ENCODE assay signal across 8 cellular contexts in the genomic region with DNA sequence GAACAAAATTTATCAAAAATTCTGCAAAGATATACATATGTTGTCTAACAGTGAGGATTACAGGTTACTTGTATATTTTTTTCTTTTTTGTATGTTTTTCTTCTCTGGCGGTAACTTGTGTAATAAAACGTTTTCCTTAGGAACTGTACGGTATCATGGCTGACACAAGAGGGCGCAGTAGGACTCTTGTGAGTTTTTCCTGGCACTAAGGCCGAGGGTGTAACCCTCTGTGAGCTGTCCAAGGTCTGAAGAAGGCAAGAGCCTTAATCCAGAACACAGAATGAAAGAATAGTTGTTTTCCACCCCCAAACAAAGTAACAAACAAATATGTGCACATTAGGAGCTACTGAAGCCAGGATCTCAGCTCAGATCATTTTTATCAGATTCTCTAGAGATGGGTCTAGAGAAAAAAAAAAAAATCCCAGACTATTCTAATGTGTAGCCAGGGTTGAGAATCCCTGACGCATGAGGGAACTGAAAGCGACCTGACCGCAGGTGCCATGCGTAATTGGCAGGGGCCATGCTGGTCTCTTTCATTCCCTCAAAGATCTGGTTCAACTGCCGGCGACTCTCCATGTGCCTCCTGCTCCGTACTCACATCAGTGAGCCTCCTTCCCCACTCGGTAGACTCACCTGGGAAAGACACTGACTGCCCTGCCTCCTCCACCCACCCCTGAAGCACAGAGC. TPM values are rescaled to one million over a fixed set of nuclear protein-coding genes. Genes with fewer than 3 reads are reported as not detected.
DNase-seq lines count a peak whose midpoint lies in the region; ATAC-seq and TF ChIP-seq lines count a peak whose summit lies in the region.

No MANE protein-coding gene starts in this region.

- H3K9me3 ChIP-seq in GM23248 (ENCODE audit: low read depth) (no peaks in the 10 kb centered on the region), Karpas-422 (ENCODE audit: low read length) (no peaks in the 10 kb centered on the region), colonic mucosa (no peaks in the 10 kb centered on the region), left lung (no peaks in the 10 kb centered on the region), transverse colon (no peaks in the 10 kb centered on the region)

- H2AFZ ChIP-seq in GM23248 = no peak overlapping the region
- no peak overlapping the region for H2AFZ ChIP-seq in Karpas-422 (ENCODE audit: low read length)

- H3K9ac ChIP-seq in GM23248 (no peak overlapping the region), Karpas-422 (ENCODE audit: low read length) (no peak overlapping the region), colonic mucosa (ENCODE audit: low read depth in 2 of 2, low read length in 2 of 2) (no peak overlapping the region)

- TF ChIP-seq CTCF in colonic mucosa (IDR thresholded peaks at IDR 0.05) = peak; percentile 73
- TF ChIP-seq CTCF in left lung (IDR thresholded peaks at IDR 0.05) = peak; percentile 56 to 69
- TF ChIP-seq CTCF in transverse colon (IDR thresholded peaks at IDR 0.05) = peak; percentile 65 to 69 (median 66)

- intact Hi-C loops in colonic mucosa (cut with DNase I) (no loop called here), left lung (cut with DNase I) (no loop called here), transverse colon (cut with DNase I; ENCODE audit: low total_unique reads) (no loop called here)

- H3K79me2 ChIP-seq in GM23248 (ENCODE audit: insufficient read depth) (no peaks in the 10 kb centered on the region), Karpas-422 (ENCODE audit: low read length) (no peaks in the 10 kb centered on the region)

- DNase-seq in activated CD8-positive, alpha-beta memory T cell treated with anti-CD3 and anti-CD28 coated beads, Interleukin-2, amount 50 U/mL, for 48 hours = peak; percentile 53
- no peak for DNase-seq in activated CD8-positive, alpha-beta memory T cell treated with anti-CD3 and anti-CD28 coated beads for 24 hours
- peak; percentile 94 for DNase-seq in GM23248
- peak; percentile 94 for DNase-seq in Karpas-422
- DNase-seq in RPMI8226 = peak; percentile 88
- peak; percentile 66 for DNase-seq in colonic mucosa
- DNase-seq in left lung = peak; percentile 18 to 62
- peak; percentile 63 for DNase-seq in transverse colon

- peak; percentile 100 for ATAC-seq in left lung

- no peaks in the 10 kb centered on the region for H3F3A ChIP-seq in GM23248 (ENCODE audit: insufficient read depth)

- H3K4me3 ChIP-seq in GM23248 (no peak overlapping the region), Karpas-422 (ENCODE audit: low read length) (no peak overlapping the region), colonic mucosa (no peak overlapping the region), left lung (no peak overlapping the region), transverse colon (no peak overlapping the region)

- WGBS in GM23248 (ENCODE audit: low coverage in 1 of 2, low lambda C conversion rate in 2 of 2, missing lambda C conversion rate in 2 of 2), 2 experiments = 45 to 48% methylated on average over 13 of the region's 13 CpGs
- 17 to 42% methylated on average over 8 to 13 of the region's 13 CpGs for WGBS in transverse colon (ENCODE audit: low coverage in 1 of 2), 2 donors

- in situ Hi-C loops in GM23248 (cut with MboI) (no loop called here), transverse colon (cut with MboI; ENCODE audit: low pct_ligation_motif_present in 1 of 4, low pct_unique_long_range_greater_than_20kb in 1 of 4, low sequenced_read_pairs in 3 of 4) (loop anchor here in 2 of 4 donors (25.0 kb wide), 3 partner anchors 106 to 1019 kb away; no protein-coding TSS in a partner anchor)

- H3K9me2 ChIP-seq in GM23248 (ENCODE audit: insufficient read depth) = no peaks in the 10 kb centered on the region
- no peaks in the 10 kb centered on the region for H3K9me2 ChIP-seq in Karpas-422 (replicated peaks; ENCODE audit: insufficient read depth, low read length)

- no peaks in the 10 kb centered on the region for H3K36me3 ChIP-seq in GM23248 (ENCODE audit: low read depth)
- H3K36me3 ChIP-seq in Karpas-422 (ENCODE audit: insufficient read depth, low read length) = no peaks in the 10 kb centered on the region
- no peaks in the 10 kb centered on the region for H3K36me3 ChIP-seq in colonic mucosa
- H3K36me3 ChIP-seq in left lung = no peaks in the 10 kb centered on the region
- no peaks in the 10 kb centered on the region for H3K36me3 ChIP-seq in transverse colon

- H3K27ac ChIP-seq in GM23248 = no peak overlapping the region
- H3K27ac ChIP-seq in Karpas-422 (ENCODE audit: low read length) = no peak overlapping the region
- no peak overlapping the region for H3K27ac ChIP-seq in colonic mucosa
- H3K27ac ChIP-seq in left lung = no peak overlapping the region
- no peak overlapping the region for H3K27ac ChIP-seq in transverse colon

- H3K27me3 ChIP-seq in GM23248 (replicated peaks; ENCODE audit: insufficient read depth) (no peaks in the 10 kb centered on the region; the same call in 1 of the 2 replicates), Karpas-422 (ENCODE audit: low read length) (no peaks in the 10 kb centered on the region), colonic mucosa (no peaks in the 10 kb centered on the region), left lung (no peaks in the 10 kb centered on the region), transverse colon (no peaks in the 10 kb centered on the region)

- H3K4me1 ChIP-seq in GM23248 (ENCODE audit: insufficient read depth) = no peaks in the 10 kb centered on the region
- peaks cover 45% of the 10 kb centered on the region for H3K4me1 ChIP-seq in Karpas-422 (ENCODE audit: low read length)
- H3K4me1 ChIP-seq in colonic mucosa = no peaks in the 10 kb centered on the region
- H3K4me1 ChIP-seq in left lung = no peaks in the 10 kb centered on the region
- H3K4me1 ChIP-seq in transverse colon = no peaks in the 10 kb centered on the region

- no peaks in the 10 kb centered on the region for H4K20me1 ChIP-seq in GM23248 (ENCODE audit: insufficient read depth)
- no peaks in the 10 kb centered on the region for H4K20me1 ChIP-seq in Karpas-422 (ENCODE audit: insufficient read depth, low read depth, low read length)

- TF ChIP-seq EP300 in transverse colon (IDR thresholded peaks at IDR 0.05; ENCODE audit: low read depth) = no peak

- no peak for TF ChIP-seq POLR2A in transverse colon (IDR thresholded peaks at IDR 0.05)

- H3K4me2 ChIP-seq in GM23248 (ENCODE audit: unreplicated experiment) = no peak overlapping the region
- H3K4me2 ChIP-seq in Karpas-422 (ENCODE audit: low read depth, low read length, poor library complexity, severe bottlenecking) = no peak overlapping the region

RNA-seq across cellular contexts. Expression of a gene that starts 27.0 kb away (rescaled TPM):
- total RNA-seq in GM23248 (2014; rRNA removed; shearing (Covaris generic)) = not detected in 2 replicates
- polyA plus RNA-seq in GM23248 (2016; fragmentation: Nextera tagmentation; extraction: Ambion mirVana) = not detected in 2 replicates
- not detected in 2 replicates for total RNA-seq in Karpas-422 (2014; rRNA removed; shearing (Covaris generic); ENCODE audit: low replicate concordance)
- total RNA-seq in colonic mucosa = under 1 TPM; 0.12 to 0.53 TPM
- 1 to 10 TPM in 1 of 2 donors, under 1 TPM in 1; 0.79 to 1.9 TPM for total RNA-seq in left lung
- total RNA-seq in transverse colon = 1 to 10 TPM in 1 of 4 donors, under 1 TPM in 3; 0.14 to 3.7 (median 0.58) TPM
